28 cellular contexts compared by ENCODE assay signal in genomic region chr1:219480011-219480410, GRCh38.
"Had no signal": no experiment of that assay in that cellular context is flagged by ENCODE, and none has a peak within 500 bp of the region (broad histone marks: within the 10 kb centered on the region; RNA-seq: fewer than 3 reads in every experiment).

No MANE protein-coding gene starts in this region.

- ATAC-seq: activated T-helper 17 cell treated with anti-CD3 and anti-CD28 coated beads, Interleukin-2, amount 50 U/mL, for 72 hours; body of pancreas; effector memory CD8-positive, alpha-beta T cell; heart left ventricle; right lobe of liver; stimulated activated effector memory CD8-positive, alpha-beta T cell treated with anti-CD3 and anti-CD28 coated beads, Interleukin-12 subunit alpha, Interleukin-12 subunit beta, amount 100 ng/mL, for 72 hours; WTC11 had no signal

- H3K4me3 ChIP-seq: body of pancreas, cardiac muscle cell, heart left ventricle, left ventricle myocardium inferior, lung, ovary, right lobe of liver, skin epidermis, thoracic aorta had no signal

- DNase-seq: activated CD4-positive, alpha-beta memory T cell treated with anti-CD3 and anti-CD28 coated beads, Interleukin-2, amount 10 ng/mL, durations not matched to agents 7 days and 5 days; activated CD4-positive, alpha-beta T cell treated with anti-CD3 and anti-CD28 coated beads for 1 hour; activated CD4-positive, alpha-beta T cell treated with anti-CD3 and anti-CD28 coated beads, Interleukin-2, amount 10 ng/mL, durations not matched to agents 7 days and 5 days; activated CD8-positive, alpha-beta memory T cell treated with anti-CD3 and anti-CD28 coated beads, Interleukin-2, amount 50 U/mL, for 48 hours; activated T-cell treated with anti-CD3 and anti-CD28 coated beads, Interleukin-2, amount 50 U/mL, for 24 hours; body of pancreas; cortex of kidney; effector memory CD8-positive, alpha-beta T cell; erythroblast; heart left ventricle; hypothalamus; immature natural killer cell; kidney glomerular epithelial cell; left ventricle myocardium inferior; mesendoderm; ovary; right lobe of liver; stimulated activated CD4-positive, alpha-beta T cell treated with anti-CD3 and anti-CD28 coated beads, Interleukin-12 subunit alpha, Interleukin-12 subunit beta, amount 100 ng/mL, for 4 hours; stimulated activated CD4-positive, alpha-beta T cell treated with anti-CD3 and anti-CD28 coated beads, Interleukin-4, amount 100 ng/mL, for 1 hour; T-helper 2 cell had no signal

- H3K27ac ChIP-seq: body of pancreas, cardiac muscle cell, heart left ventricle, left ventricle myocardium inferior, neutrophil, ovary, right lobe of liver, skin epidermis, thoracic aorta had no signal
